ENCODE assay signal across 20 cellular contexts in the genomic region with DNA sequence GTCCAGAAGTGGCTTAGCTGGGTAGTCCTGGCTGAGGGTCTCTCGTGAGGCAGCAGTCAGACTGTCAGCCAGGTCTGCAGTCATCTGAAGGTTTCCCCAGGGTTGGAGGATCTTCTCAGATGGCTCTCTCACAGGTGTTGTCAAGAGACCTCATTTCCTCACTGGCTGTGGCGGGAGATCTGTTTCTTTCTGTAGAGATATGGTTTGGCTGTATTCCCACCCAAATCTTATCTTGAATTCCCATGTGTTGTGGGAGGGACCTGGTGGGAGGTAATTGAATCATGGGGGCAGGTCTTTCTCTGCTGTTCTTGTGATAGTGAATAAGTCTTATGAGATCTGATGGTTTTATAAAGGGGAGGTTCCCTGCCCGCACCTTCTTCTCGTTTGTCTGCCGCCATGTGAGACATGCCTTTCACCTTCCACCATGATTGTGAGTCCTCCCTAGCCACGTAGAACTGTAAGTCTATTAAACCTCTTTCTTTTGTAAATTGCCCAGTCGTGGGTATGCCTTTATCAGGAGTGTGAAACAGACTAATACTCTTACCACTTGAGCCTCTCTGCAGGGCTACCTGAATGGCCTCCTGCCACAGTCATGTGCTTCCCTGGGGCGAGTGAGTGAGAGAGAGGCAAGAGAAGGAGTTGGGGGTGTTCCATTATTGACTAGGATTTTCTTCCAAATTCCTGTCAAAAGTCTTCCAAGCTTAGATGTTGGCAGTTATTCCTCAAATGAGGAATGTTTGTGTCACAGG. TPM values are rescaled to one million over a fixed set of nuclear protein-coding genes. Genes with fewer than 3 reads are reported as not detected.
DNase-seq lines count a peak whose midpoint lies in the region; ATAC-seq and TF ChIP-seq lines count a peak whose summit lies in the region.
"Had no signal": no experiment of that assay in that cellular context is flagged by ENCODE, and none has a peak within 500 bp of the region (broad histone marks: within the 10 kb centered on the region; RNA-seq: fewer than 3 reads in every experiment).

No MANE protein-coding gene starts in this region.

- intact Hi-C loops in naive thymus-derived CD4-positive, alpha-beta T cell (cut with micrococcal nuclease): no loop called here

- no peaks in the 10 kb centered on the region for H3K9me3 ChIP-seq in naive thymus-derived CD4-positive, alpha-beta T cell (ENCODE audit: control insufficient read depth in 2 of 3, low read length in 3 of 3)
- H3K9me3 ChIP-seq in SJCRH30 (replicated peaks): no peaks in the 10 kb centered on the region
- H3K9me3 ChIP-seq: colonic mucosa, tibial nerve had no signal

- DNase-seq in activated naive CD4-positive, alpha-beta T cell treated with anti-CD3 and anti-CD28 coated beads, Interleukin-2, amount 10 ng/mL, durations not matched to agents 7 days and 5 days: no peak
- no peak for DNase-seq in activated naive CD4-positive, alpha-beta T cell (lab: John Stamatoyannopoulos, UW)
- DNase-seq in Jurkat, Clone E6-1 (ENCODE audit: low read depth, low spot score): peak; percentile 84
- DNase-seq in naive thymus-derived CD4-positive, alpha-beta T cell: no peak
- DNase-seq in SJCRH30: no peak
- DNase-seq in coronary artery (ENCODE audit: low spot score): no peak
- DNase-seq: activated effector memory CD4-positive, alpha-beta T cell treated with Interleukin-2 at 50 U/mL for 16 hours; colonic mucosa; DMS79; NCI-H1048; NCI-H2081 treated with DMSO at 0.1 percent for 48 hours; NCI-H524; right cardiac atrium; stimulated activated CD4-positive, alpha-beta T cell treated with anti-CD3 and anti-CD28 coated beads, Interleukin-15, amount 100 ng/mL, for 24 hours had no signal

- peak overlapping the region; percentile 87 for H3K27ac Mint-ChIP-seq in activated naive CD4-positive, alpha-beta T cell treated with anti-CD3 and anti-CD28 coated beads, Interleukin-2, amount 10 ng/mL, durations not matched to agents 7 days and 5 days
- H3K27ac Mint-ChIP-seq in activated naive CD8-positive, alpha-beta T cell: peak overlapping the region; percentile 92
- H3K27ac Mint-ChIP-seq in naive thymus-derived CD4-positive, alpha-beta T cell: peak overlapping the region in 7 of 9 donors; percentile 30 to 94 (median 65)

- peaks cover 60% of the 10 kb centered on the region for H3K36me3 Mint-ChIP-seq in activated naive CD4-positive, alpha-beta T cell treated with anti-CD3 and anti-CD28 coated beads, Interleukin-2, amount 10 ng/mL, durations not matched to agents 7 days and 5 days
- H3K36me3 Mint-ChIP-seq in activated naive CD8-positive, alpha-beta T cell: peaks cover 28% of the 10 kb centered on the region
- peaks cover 12 to 46% (median 40%) of the 10 kb centered on the region in 5 donors for H3K36me3 Mint-ChIP-seq in naive thymus-derived CD4-positive, alpha-beta T cell

- H3K4me3 Mint-ChIP-seq in activated naive CD4-positive, alpha-beta T cell treated with anti-CD3 and anti-CD28 coated beads, Interleukin-2, amount 10 ng/mL, durations not matched to agents 7 days and 5 days: peak overlapping the region; percentile 15
- peak overlapping the region; percentile 44 for H3K4me3 Mint-ChIP-seq in activated naive CD8-positive, alpha-beta T cell
- peak overlapping the region in 7 of 10 donors; percentile 6 to 66 (median 40) for H3K4me3 Mint-ChIP-seq in naive thymus-derived CD4-positive, alpha-beta T cell
- H3K4me3 Mint-ChIP-seq: brain; stimulated activated effector memory CD8-positive, alpha-beta T cell treated with anti-CD3 and anti-CD28 coated beads, Interleukin-12 subunit alpha, Interleukin-12 subunit beta, amount 100 ng/mL, for 72 hours had no signal

- H3K27ac ChIP-seq in naive thymus-derived CD4-positive, alpha-beta T cell (ENCODE audit: low read depth, low read length): no peak overlapping the region
- H3K27ac ChIP-seq in SJCRH30: no peak overlapping the region
- H3K27ac ChIP-seq in coronary artery: no peak overlapping the region
- H3K27ac ChIP-seq: colonic mucosa, RWPE1, tibial nerve had no signal

- no peak for ATAC-seq in naive thymus-derived CD4-positive, alpha-beta T cell
- ATAC-seq in HG03097 (IDR thresholded peaks at IDR 0.05; ENCODE audit: low FRiP score, unreplicated experiment): no peak

- no peaks in the 10 kb centered on the region for H3K27me3 ChIP-seq in naive thymus-derived CD4-positive, alpha-beta T cell (ENCODE audit: control insufficient read depth in 2 of 2, insufficient read depth in 2 of 2, low read length in 2 of 2)
- H3K27me3 ChIP-seq in SJCRH30: no peaks in the 10 kb centered on the region
- H3K27me3 ChIP-seq: colonic mucosa, tibial nerve had no signal

- H3K4me3 ChIP-seq in Jurkat, Clone E6-1 (ENCODE audit: low read length): no peak overlapping the region
- H3K4me3 ChIP-seq in naive thymus-derived CD4-positive, alpha-beta T cell (ENCODE audit: low read length): no peak overlapping the region
- H3K4me3 ChIP-seq in SJCRH30 (no peak overlapping the region), coronary artery (no peak overlapping the region)
- H3K4me3 ChIP-seq: colonic mucosa, tibial nerve had no signal

- no peak for TF ChIP-seq CTCF in coronary artery (IDR thresholded peaks at IDR 0.05)

- H3K27me3 Mint-ChIP-seq in activated naive CD4-positive, alpha-beta T cell treated with anti-CD3 and anti-CD28 coated beads, Interleukin-2, amount 10 ng/mL, durations not matched to agents 7 days and 5 days: no peaks in the 10 kb centered on the region
- H3K27me3 Mint-ChIP-seq in activated naive CD8-positive, alpha-beta T cell: no peaks in the 10 kb centered on the region
- H3K27me3 Mint-ChIP-seq in naive thymus-derived CD4-positive, alpha-beta T cell: no peaks in the 10 kb centered on the region
- H3K27me3 Mint-ChIP-seq: brain had no signal

- H3K4me1 Mint-ChIP-seq in activated naive CD4-positive, alpha-beta T cell treated with anti-CD3 and anti-CD28 coated beads, Interleukin-2, amount 10 ng/mL, durations not matched to agents 7 days and 5 days: peaks cover 57% of the 10 kb centered on the region
- H3K4me1 Mint-ChIP-seq in activated naive CD8-positive, alpha-beta T cell (ENCODE audit: low read depth): peaks cover 72% of the 10 kb centered on the region
- H3K4me1 Mint-ChIP-seq in naive thymus-derived CD4-positive, alpha-beta T cell: peaks cover 17 to 75% (median 52%) of the 10 kb centered on the region in 7 donors
- H3K4me1 Mint-ChIP-seq: brain had no signal

- H3K4me1 ChIP-seq in naive thymus-derived CD4-positive, alpha-beta T cell (ENCODE audit: control insufficient read depth in 2 of 2, insufficient read depth in 2 of 2, low read length in 2 of 2): peaks cover 15 to 84% of the 10 kb centered on the region in 2 donors
- H3K4me1 ChIP-seq in SJCRH30: no peaks in the 10 kb centered on the region
- H3K4me1 ChIP-seq: colonic mucosa, tibial nerve had no signal

- H3K9me3 Mint-ChIP-seq in activated naive CD4-positive, alpha-beta T cell treated with anti-CD3 and anti-CD28 coated beads, Interleukin-2, amount 10 ng/mL, durations not matched to agents 7 days and 5 days: no peaks in the 10 kb centered on the region
- H3K9me3 Mint-ChIP-seq in activated naive CD8-positive, alpha-beta T cell (ENCODE audit: low read depth): no peaks in the 10 kb centered on the region
- no peaks in the 10 kb centered on the region for H3K9me3 Mint-ChIP-seq in naive thymus-derived CD4-positive, alpha-beta T cell
- H3K9me3 Mint-ChIP-seq: stimulated activated effector memory CD8-positive, alpha-beta T cell treated with anti-CD3 and anti-CD28 coated beads, Interleukin-12 subunit alpha, Interleukin-12 subunit beta, amount 100 ng/mL, for 72 hours had no signal

- POLR2A ChIA-PET in naive thymus-derived CD4-positive, alpha-beta T cell (lab: Charles Lee): interaction anchor here (1.0 to 1.8 kb wide), 4 partner anchors 9 to 82 kb away, joined by 3 to 10 read pairs (median 3); a partner anchor contains a TSS

- CTCF ChIA-PET in activated naive CD4-positive, alpha-beta T cell treated with anti-CD3 and anti-CD28 coated beads, Interleukin-2, amount 10 ng/mL, durations not matched to agents 7 days and 5 days (lab: Charles Lee): no interaction called here
- CTCF ChIA-PET in naive thymus-derived CD4-positive, alpha-beta T cell (lab: Charles Lee): no interaction called here

- peaks cover 0 to 11% (median 0%) of the 10 kb centered on the region in 3 experiments for H3K36me3 ChIP-seq in naive thymus-derived CD4-positive, alpha-beta T cell (ENCODE audit: control insufficient read depth in 2 of 3, insufficient read depth in 3 of 3, low read length in 3 of 3)
- no peaks in the 10 kb centered on the region for H3K36me3 ChIP-seq in SJCRH30
- H3K36me3 ChIP-seq: colonic mucosa had no signal

RNA-seq across cellular contexts. Expression of a gene that starts 23.6 kb away (rescaled TPM):
- 17.2 TPM for polyA plus RNA-seq in Jurkat, Clone E6-1 (2012; ENCODE audit: insufficient read depth, insufficient read length)
- 100 to 1,000 TPM in 1 of 5 experiments, 10 to 100 TPM in 4; 50.0 to 101 (median 80.0) TPM for total RNA-seq in naive thymus-derived CD4-positive, alpha-beta T cell
- 10 to 100 TPM; 43.8 to 52.1 TPM for polyA plus RNA-seq in naive thymus-derived CD4-positive, alpha-beta T cell
- 12.2 TPM in 2 replicates for total RNA-seq in SJCRH30 (2014; rRNA removed; shearing (Covaris generic))
